ENCODE assay signal across 8 cellular contexts in genomic region chr3:39447637-39448483, GRCh38. TPM values are rescaled to one million over a fixed set of nuclear protein-coding genes. Genes with fewer than 3 reads are reported as not detected.
A peak's percentile ranks its signal among the peaks of the same experiment; 100 is the strongest.
DNase-seq lines count a peak whose midpoint lies in the region; ATAC-seq, FAIRE-seq and TF ChIP-seq lines count a peak whose summit lies in the region.

No MANE protein-coding gene starts in this region.

- no peaks in the 10 kb centered on the region for H3K9me3 ChIP-seq in esophagus squamous epithelium

- TF ChIP-seq CTCF in D721Med (IDR thresholded peaks at IDR 0.05; ENCODE audit: insufficient read depth, missing control alignments) (peak; percentile 96), esophagus squamous epithelium (IDR thresholded peaks at IDR 0.05) (peak; percentile 69 to 86 (median 76))

- TF ChIP-seq POLR2A in esophagus squamous epithelium (IDR thresholded peaks at IDR 0.05), result no peak

- no peaks in the 10 kb centered on the region for H3K36me3 ChIP-seq in esophagus squamous epithelium

- H3K27me3 ChIP-seq in esophagus squamous epithelium, result peaks cover 0 to 4% (median 0%) of the 10 kb centered on the region in 4 donors

- no peak overlapping the region for H3K4me3 ChIP-seq in esophagus squamous epithelium

- H3K27ac ChIP-seq in esophagus squamous epithelium, result no peak overlapping the region

- peaks cover 0 to 4% of the 10 kb centered on the region in 2 donors for H3K4me1 Mint-ChIP-seq in natural killer cell treated with Interleukin-12 subunit alpha and Interleukin-12 subunit beta and Interleukin-15 and Interleukin-18, amount 100 ng/mL, for 72 hours (ENCODE audit: low read depth in 2 of 2)

- no peak overlapping the region for H3K4me3 Mint-ChIP-seq in natural killer cell treated with Interleukin-12 subunit alpha and Interleukin-12 subunit beta and Interleukin-15 and Interleukin-18, amount 100 ng/mL, for 72 hours

- no peaks in the 10 kb centered on the region for H3K9me3 Mint-ChIP-seq in natural killer cell treated with Interleukin-12 subunit alpha and Interleukin-12 subunit beta and Interleukin-15 and Interleukin-18, amount 100 ng/mL, for 72 hours

- intact Hi-C loops in esophagus squamous epithelium (cut with DNase I), result no loop called here

- DNase-seq in D721Med (ENCODE audit: insufficient read length, low spot score) (peak; percentile 51), HuH-7.5 (ENCODE audit: low spot score) (peak; percentile 85), OCI-M1 (lab: John Stamatoyannopoulos, UW) (peak; percentile 86), esophagus squamous epithelium (lab: John Stamatoyannopoulos, UW) (peak; percentile 4), stromal cell of bone marrow (ENCODE audit: low read depth) (peak; percentile 72)
- peak; percentile 28 for DNase-seq in activated T-cell treated with anti-CD3 and anti-CD28 coated beads, Interleukin-2, amount 50 U/mL, for 1 hour
- peak; percentile 72 for DNase-seq in natural killer cell treated with Interleukin-12 subunit alpha and Interleukin-12 subunit beta and Interleukin-15 and Interleukin-18, amount 100 ng/mL, for 72 hours (ENCODE audit: low spot score)

- peaks cover 7 to 11% of the 10 kb centered on the region in 2 donors for H3K27me3 Mint-ChIP-seq in natural killer cell treated with Interleukin-12 subunit alpha and Interleukin-12 subunit beta and Interleukin-15 and Interleukin-18, amount 100 ng/mL, for 72 hours

- ATAC-seq in GM21447 (IDR thresholded peaks at IDR 0.05; ENCODE audit: unreplicated experiment), result peak; percentile 63
- ATAC-seq in natural killer cell treated with Interleukin-12 subunit alpha and Interleukin-12 subunit beta and Interleukin-15 and Interleukin-18, amount 100 ng/mL, for 72 hours, result peak; percentile 68 to 81

- no peaks in the 10 kb centered on the region for H3K36me3 Mint-ChIP-seq in natural killer cell treated with Interleukin-12 subunit alpha and Interleukin-12 subunit beta and Interleukin-15 and Interleukin-18, amount 100 ng/mL, for 72 hours

- H3K27ac Mint-ChIP-seq in natural killer cell treated with Interleukin-12 subunit alpha and Interleukin-12 subunit beta and Interleukin-15 and Interleukin-18, amount 100 ng/mL, for 72 hours, result no peak overlapping the region

- peak; percentile 88 for FAIRE-seq in D721Med (lab: Jason Lieb, UNC)

- no peaks in the 10 kb centered on the region for H3K4me1 ChIP-seq in esophagus squamous epithelium

- 23 to 24% methylated on average over 13 of the region's 13 CpGs for WGBS in esophagus squamous epithelium, 2 donors

RNA-seq across cellular contexts. Expression of gene MOBP, which starts 19.6 kb away (rescaled TPM):
- total RNA-seq in esophagus squamous epithelium, result not detected
- not detected for total RNA-seq in natural killer cell treated with Interleukin-12 subunit alpha and Interleukin-12 subunit beta and Interleukin-15 and Interleukin-18, amount 100 ng/mL, for 72 hours

RNA-seq across cellular contexts. Expression of gene RPSA, which starts 41.3 kb away (rescaled TPM):
- 1,000 to 10,000 TPM in 3 of 4 donors, 100 to 1,000 TPM in 1; 868 to 1,955 (median 1,497) TPM for total RNA-seq in esophagus squamous epithelium
- total RNA-seq in natural killer cell treated with Interleukin-12 subunit alpha and Interleukin-12 subunit beta and Interleukin-15 and Interleukin-18, amount 100 ng/mL, for 72 hours, result 1,000 to 10,000 TPM; 1,441 to 1,468 TPM

Comparison
In these comparisons a context has a peak if more than half of its experiments do, and no peak if none do; other contexts are left out.
1. DNase-seq: peak in every context shown above with its lines; median percentile 86 in OCI-M1; 85 in HuH-7.5; 72 in natural killer cell treated with Interleukin-12 subunit alpha and Interleukin-12 subunit beta and Interleukin-15 and Interleukin-18, amount 100 ng/mL, for 72 hours; 72 in stromal cell of bone marrow; 51 in D721Med; 28 in activated T-cell treated with anti-CD3 and anti-CD28 coated beads, Interleukin-2, amount 50 U/mL, for 1 hour; 4 in esophagus squamous epithelium.